In genomic region chr18:69365658-69366057, GRCh38 we compare ENCODE assay signal across 1 cellular context.
TF ChIP-seq lines count a peak whose summit lies in the region.

No MANE protein-coding gene starts in this region.

TF ChIP-seq in WTC11, 78 proteins besides CTCF, POLR2A, EP300 and RAD21 (continued from another document):
- TF ChIP-seq ARID4B (CRISPR knock-in tag; IDR thresholded peaks at IDR 0.05; ENCODE audit: borderline replicate concordance) = no peak
- no peak for TF ChIP-seq ZSCAN18 (CRISPR knock-in tag; IDR thresholded peaks at IDR 0.05)
- no peak for TF ChIP-seq ETV6 (CRISPR knock-in tag; IDR thresholded peaks at IDR 0.05)
- TF ChIP-seq ATF6 (CRISPR knock-in tag; IDR thresholded peaks at IDR 0.05) = no peak
- TF ChIP-seq SMAD3 (CRISPR knock-in tag; IDR thresholded peaks at IDR 0.05; ENCODE audit: borderline replicate concordance) = no peak
- TF ChIP-seq FOXK1 (CRISPR knock-in tag; IDR thresholded peaks at IDR 0.05) = no peak
- TF ChIP-seq FOXJ3 (CRISPR knock-in tag; IDR thresholded peaks at IDR 0.05; ENCODE audit: borderline replicate concordance) = no peak
- no peak for TF ChIP-seq ZNF396 (CRISPR knock-in tag; IDR thresholded peaks at IDR 0.05; ENCODE audit: borderline replicate concordance)
- TF ChIP-seq NFE2L1 (CRISPR knock-in tag; IDR thresholded peaks at IDR 0.05) = no peak
